Comparison of ENCODE assay signal across 21 cellular contexts in genomic region chr10:124542336-124542735, GRCh38.
"Had no signal": no experiment of that assay in that cellular context is flagged by ENCODE, and none has a peak within 500 bp of the region (broad histone marks: within the 10 kb centered on the region; RNA-seq: fewer than 3 reads in every experiment).

No MANE protein-coding gene starts in this region.

- H3K27ac ChIP-seq: hepatocyte, right atrium auricular region, sigmoid colon, skin epidermis, tibial artery, upper lobe of left lung, uterus had no signal

- H2AFZ ChIP-seq: hepatocyte had no signal

- H3K27ac Mint-ChIP-seq: naive thymus-derived CD8-positive, alpha-beta T cell had no signal

- H3K79me2 ChIP-seq: hepatocyte had no signal

- H3K4me3 Mint-ChIP-seq: naive thymus-derived CD8-positive, alpha-beta T cell had no signal

- ATAC-seq: left colon; left ventricle myocardium superior; naive thymus-derived CD8-positive, alpha-beta T cell; stimulated activated naive CD8-positive, alpha-beta T cell treated with anti-CD3 and anti-CD28 coated beads, Interleukin-15, Interleukin-2, amounts not matched to agents 100 U/mL and 50 U/mL, for 24 hours had no signal

- H3K4me2 ChIP-seq: hepatocyte had no signal

- H3K9me3 ChIP-seq: right atrium auricular region, sigmoid colon, tibial artery, upper lobe of left lung, uterus had no signal

- H3K36me3 ChIP-seq: right atrium auricular region, sigmoid colon, tibial artery, upper lobe of left lung, uterus had no signal

- DNase-seq: cortex of kidney; dorsolateral prefrontal cortex; effector CD8-positive, alpha-beta T cell; foreskin melanocyte; head of caudate nucleus; kidney; left colon; left ventricle myocardium superior; mesendoderm; naive thymus-derived CD8-positive, alpha-beta T cell; posterior cingulate gyrus; sigmoid colon; stimulated activated CD4-positive, alpha-beta T cell treated with anti-CD3 and anti-CD28 coated beads, Interleukin-2, amount 100 ng/mL, for 24 hours; stimulated activated naive CD8-positive, alpha-beta T cell treated with anti-CD3 and anti-CD28 coated beads, Interleukin-15, Interleukin-2, amounts not matched to agents 100 U/mL and 50 U/mL, for 24 hours; tibial artery; uterus had no signal

- H3K4me3 ChIP-seq: dorsolateral prefrontal cortex, hepatocyte, lung, right atrium auricular region, sigmoid colon, skin epidermis, tibial artery, upper lobe of left lung, uterus had no signal

- H3K36me3 Mint-ChIP-seq: naive thymus-derived CD8-positive, alpha-beta T cell had no signal

- H3K27me3 Mint-ChIP-seq: naive thymus-derived CD8-positive, alpha-beta T cell had no signal
